Comparison of ENCODE assay signal across 13 cellular contexts in the genomic region with DNA sequence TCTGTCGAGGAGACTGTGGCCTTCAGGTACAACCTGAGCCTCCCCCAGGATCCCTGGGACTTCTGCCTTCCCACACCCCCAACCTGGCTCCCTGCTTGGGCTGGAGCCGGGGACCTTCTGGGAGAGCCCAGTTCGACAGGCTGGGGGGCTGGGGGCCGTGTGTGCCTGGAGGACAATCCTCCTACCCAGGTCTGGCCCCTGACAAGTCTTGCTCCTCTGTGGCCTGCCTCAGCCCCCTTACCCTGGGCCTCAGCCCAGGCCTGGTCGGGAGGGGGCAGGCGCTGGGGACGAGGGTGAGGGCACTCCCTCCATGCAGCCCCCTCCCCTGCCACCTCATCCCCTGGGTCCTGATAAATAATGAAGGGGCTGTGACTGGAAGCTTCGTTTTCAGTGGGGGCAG. TPM values are rescaled to one million over a fixed set of nuclear protein-coding genes. Genes with fewer than 3 reads are reported as not detected.
DNase-seq lines count a peak whose midpoint lies in the region.
"Had no signal": no experiment of that assay in that cellular context is flagged by ENCODE, and none has a peak within 500 bp of the region (broad histone marks: within the 10 kb centered on the region; RNA-seq: fewer than 3 reads in every experiment).

No MANE protein-coding gene starts in this region.

- peak overlapping the region; percentile 19 for H3K9ac ChIP-seq in HUES6 (ENCODE audit: low read length)
- H3K9ac ChIP-seq in subcutaneous abdominal adipose tissue (ENCODE audit: low read length in 5 of 5), result no peak overlapping the region

- no peaks in the 10 kb centered on the region for H3K9me3 ChIP-seq in HUES6 (ENCODE audit: control insufficient read depth, insufficient read depth, low read depth, low read length)
- H3K9me3 ChIP-seq in mesodermal cell (ENCODE audit: control insufficient read depth, low read length), result no peaks in the 10 kb centered on the region
- no peaks in the 10 kb centered on the region for H3K9me3 ChIP-seq in subcutaneous abdominal adipose tissue (ENCODE audit: control insufficient read depth in 5 of 5, low read length in 5 of 5)

- H3K36me3 ChIP-seq in HUES6 (ENCODE audit: control insufficient read depth, insufficient read depth, low read length) (peaks cover 3% of the 10 kb centered on the region; the same call in 1 of the 2 replicates), mesodermal cell (ENCODE audit: control insufficient read depth, insufficient read depth, low read length) (peaks cover 8% of the 10 kb centered on the region), subcutaneous abdominal adipose tissue (ENCODE audit: control insufficient read depth in 5 of 5, insufficient read depth in 5 of 5, low read length in 5 of 5) (peaks cover 0 to 2% (median 0%) of the 10 kb centered on the region in 5 donors)

- peaks cover 82% of the 10 kb centered on the region for H3K27me3 ChIP-seq in HUES6 (ENCODE audit: control insufficient read depth, insufficient read depth, low read length)
- no peaks in the 10 kb centered on the region for H3K27me3 ChIP-seq in subcutaneous abdominal adipose tissue (ENCODE audit: control insufficient read depth in 5 of 5, insufficient read depth in 4 of 5, low read length in 5 of 5)

- H3K27ac ChIP-seq in HUES6 (ENCODE audit: low read depth, low read length), result no peak overlapping the region
- H3K27ac ChIP-seq in cingulate gyrus (ENCODE audit: low read depth, low read length), result peak overlapping the region; percentile 54
- peak overlapping the region; percentile 62 for H3K27ac ChIP-seq in mesodermal cell (ENCODE audit: low read depth, low read length, severe bottlenecking)
- peak overlapping the region; percentile 87 for H3K27ac ChIP-seq in subcutaneous abdominal adipose tissue (ENCODE audit: low read depth, low read length)
- H3K27ac ChIP-seq: epithelial cell of prostate had no signal

- H3K4me3 ChIP-seq in HUES6 (ENCODE audit: low read depth, low read length) (no peak overlapping the region), mesodermal cell (ENCODE audit: extremely low read depth, insufficient read depth, low read length, poor library complexity, severe bottlenecking) (no peak overlapping the region), subcutaneous abdominal adipose tissue (ENCODE audit: low read depth in 1 of 5, low read length in 5 of 5) (no peak overlapping the region)

- H3K4me1 ChIP-seq in HUES6 (ENCODE audit: control insufficient read depth, insufficient read depth, low read length), result peaks cover 48% of the 10 kb centered on the region
- peaks cover 64% of the 10 kb centered on the region for H3K4me1 ChIP-seq in mesodermal cell (ENCODE audit: control insufficient read depth, insufficient read depth, low read length, poor library complexity, severe bottlenecking)
- H3K4me1 ChIP-seq in subcutaneous abdominal adipose tissue (ENCODE audit: control insufficient read depth in 5 of 5, insufficient read depth in 5 of 5, low read length in 5 of 5), result peaks cover 14 to 75% (median 64%) of the 10 kb centered on the region in 5 donors

- WGBS in mesodermal cell (ENCODE audit: insufficient coverage in 2 of 2), 2 experiments, result 35 to 36% methylated on average over 2 to 5 of the region's 8 CpGs

- DNase-seq in NCI-H446 (lab: John Stamatoyannopoulos, UW) (no peak), NCI-H2107 treated with DMSO at 0.1 percent for 48 hours (lab: John Stamatoyannopoulos, UW; ENCODE audit: unreplicated experiment) (no peak)
- DNase-seq in activated CD4-positive, alpha-beta T cell treated with anti-CD3 and anti-CD28 coated beads for 1 hour, result no peak
- DNase-seq in stimulated activated CD4-positive, alpha-beta T cell treated with anti-CD3 and anti-CD28 coated beads, Interleukin-1b, Interleukin-23, amount 100 ng/mL, for 48 hours, result no peak
- DNase-seq: C1 segment of cervical spinal cord, DMS79, NCI-H1092, occipital lobe had no signal

RNA-seq across cellular contexts. Expression of a gene that starts 5.2 kb away (rescaled TPM):
- 29.9 TPM for polyA plus RNA-seq in mesodermal cell (2013, experiment 1 of 2)
- polyA plus RNA-seq in mesodermal cell (2013, experiment 2 of 2), result 21.6 TPM
